8 cellular contexts compared by ENCODE assay signal in genomic region chr19:55069137-55069858, GRCh38. TPM values are rescaled to one million over a fixed set of nuclear protein-coding genes. Genes with fewer than 3 reads are reported as not detected.
DNase-seq lines count a peak whose midpoint lies in the region; ATAC-seq and TF ChIP-seq lines count a peak whose summit lies in the region.

No MANE protein-coding gene starts in this region.

- peak; percentile 40 for ATAC-seq in activated CD8-positive, alpha-beta memory T cell treated with anti-CD3 and anti-CD28 coated beads, Interleukin-2, amount 10 ng/mL, durations not matched to agents 7 days and 5 days
- ATAC-seq in HG03039 (IDR thresholded peaks at IDR 0.05; ENCODE audit: unreplicated experiment) (no peak), HG02588 (IDR thresholded peaks at IDR 0.05; ENCODE audit: unreplicated experiment) (no peak)

- H3K9me2 ChIP-seq in PC-9 (ENCODE audit: insufficient read depth), result no peaks in the 10 kb centered on the region

- no peaks in the 10 kb centered on the region for H3K36me3 Mint-ChIP-seq in activated CD8-positive, alpha-beta memory T cell treated with anti-CD3 and anti-CD28 coated beads, Interleukin-2, amount 10 ng/mL, durations not matched to agents 7 days and 5 days
- H3K36me3 Mint-ChIP-seq in progenitor cell of endocrine pancreas (ENCODE audit: insufficient read depth), result no peaks in the 10 kb centered on the region

- H3K4me1 ChIP-seq in PC-9 (replicated peaks; ENCODE audit: insufficient read depth), result peaks cover 31% of the 10 kb centered on the region

- H3K4me3 Mint-ChIP-seq in activated CD8-positive, alpha-beta memory T cell treated with anti-CD3 and anti-CD28 coated beads, Interleukin-2, amount 10 ng/mL, durations not matched to agents 7 days and 5 days, result no peak overlapping the region
- peak overlapping the region; percentile 70 for H3K4me3 Mint-ChIP-seq in progenitor cell of endocrine pancreas (ENCODE audit: low read depth)

- H3K27me3 Mint-ChIP-seq in activated CD8-positive, alpha-beta memory T cell treated with anti-CD3 and anti-CD28 coated beads, Interleukin-2, amount 10 ng/mL, durations not matched to agents 7 days and 5 days, result peaks cover 60% of the 10 kb centered on the region
- peaks cover 69% of the 10 kb centered on the region for H3K27me3 Mint-ChIP-seq in progenitor cell of endocrine pancreas

- no peak; the same call in 1 of the 2 replicates for TF ChIP-seq CTCF in PC-9 (conservative IDR thresholded peaks at IDR 0.05)
- no peak for TF ChIP-seq CTCF in fibroblast of the aortic adventitia (IDR thresholded peaks at IDR 0.05; ENCODE audit: insufficient read depth, low read length)
- no peak for TF ChIP-seq CTCF in progenitor cell of endocrine pancreas (IDR thresholded peaks at IDR 0.05; ENCODE audit: unreplicated experiment)

- peaks cover 7% of the 10 kb centered on the region for H3K4me1 Mint-ChIP-seq in activated CD8-positive, alpha-beta memory T cell treated with anti-CD3 and anti-CD28 coated beads, Interleukin-2, amount 10 ng/mL, durations not matched to agents 7 days and 5 days
- peaks cover 8% of the 10 kb centered on the region for H3K4me1 Mint-ChIP-seq in progenitor cell of endocrine pancreas (ENCODE audit: low read depth)

- H3K4me3 ChIP-seq in PC-9 (peak overlapping the region; percentile 63), fibroblast of the aortic adventitia (ENCODE audit: low read depth, low read length) (peak overlapping the region; percentile 28)

- H3K36me3 ChIP-seq in PC-9 (ENCODE audit: low read depth), result no peaks in the 10 kb centered on the region

- peak overlapping the region; percentile 94 for H3K4me2 ChIP-seq in PC-9

- BruUV-seq in PC-9 (replicated peaks; lab: Mats Ljungman, UMichigan), result TSS peak; percentile 77

- H3F3A ChIP-seq in PC-9 (ENCODE audit: insufficient read depth, low read depth), result peaks cover 36% of the 10 kb centered on the region

- intact Hi-C loops in PC-9 (cut with micrococcal nuclease; ENCODE audit: unreplicated experiment), result loop anchor here (2.0 to 10.0 kb wide), 4 partner anchors 48 to 604 kb away; partner anchors contain the start of genes LENG9, PPP1R12C and ZNF628

- no peaks in the 10 kb centered on the region for H4K20me1 ChIP-seq in PC-9 (ENCODE audit: insufficient read depth)

- no peak for DNase-seq in activated CD8-positive, alpha-beta memory T cell treated with anti-CD3 and anti-CD28 coated beads, Interleukin-2, amount 10 ng/mL, durations not matched to agents 7 days and 5 days
- DNase-seq in activated CD8-positive, alpha-beta memory T cell treated with anti-CD3 and anti-CD28 coated beads, Interleukin-2, amount 50 U/mL, for 48 hours, result no peak
- DNase-seq in PC-9 (peak; percentile 90 to 98), fibroblast of the aortic adventitia (ENCODE audit: low read depth) (peak; percentile 28), progenitor cell of endocrine pancreas (ENCODE audit: low spot score, unreplicated experiment) (no peak), cerebellum (ENCODE audit: low spot score) (no peak)

- no peaks in the 10 kb centered on the region for H3K9me3 ChIP-seq in PC-9 (ENCODE audit: insufficient read depth, low read depth)

- CTCF ChIA-PET in activated CD8-positive, alpha-beta memory T cell treated with anti-CD3 and anti-CD28 coated beads, Interleukin-2, amount 10 ng/mL, durations not matched to agents 7 days and 5 days (lab: Charles Lee), result interaction anchor here (1.4 kb wide), 1 partner anchor 188 kb away, joined by 3 read pairs; no protein-coding TSS in a partner anchor
- CTCF ChIA-PET in PC-9 (lab: Charles Lee), result interaction anchor here (0.5 to 0.6 kb wide), 3 partner anchors 21 to 584 kb away, joined by 4 to 11 read pairs (median 10); no protein-coding TSS in a partner anchor

- no peak overlapping the region for H3K27ac Mint-ChIP-seq in activated CD8-positive, alpha-beta memory T cell treated with anti-CD3 and anti-CD28 coated beads, Interleukin-2, amount 10 ng/mL, durations not matched to agents 7 days and 5 days
- H3K27ac Mint-ChIP-seq in progenitor cell of endocrine pancreas, result no peak overlapping the region

- H3K9me3 Mint-ChIP-seq in activated CD8-positive, alpha-beta memory T cell treated with anti-CD3 and anti-CD28 coated beads, Interleukin-2, amount 10 ng/mL, durations not matched to agents 7 days and 5 days (ENCODE audit: low read depth), result no peaks in the 10 kb centered on the region
- H3K9me3 Mint-ChIP-seq in progenitor cell of endocrine pancreas (ENCODE audit: low read depth), result no peaks in the 10 kb centered on the region

- POLR2A ChIA-PET in PC-9 (lab: Charles Lee; ENCODE audit: unreplicated experiment), result interaction anchor here (0.6 to 1.0 kb wide), 4 partner anchors 17 to 479 kb away, joined by 3 to 8 read pairs (median 4); partner anchors contain the start of gene UBE2S

- H3K27ac ChIP-seq in PC-9, result peak overlapping the region; percentile 98

- H2AFZ ChIP-seq in PC-9, result no peak overlapping the region

- no peaks in the 10 kb centered on the region for H3K27me3 ChIP-seq in PC-9 (ENCODE audit: insufficient read depth, low read depth)

- H3K79me2 ChIP-seq in PC-9 (ENCODE audit: low read depth), result no peaks in the 10 kb centered on the region

RNA-seq across cellular contexts. Expression of gene RDH13, which starts 6.3 kb away (rescaled TPM):
- 10 to 100 TPM; 18.9 to 23.9 TPM for total RNA-seq in activated CD8-positive, alpha-beta memory T cell treated with anti-CD3 and anti-CD28 coated beads, Interleukin-2, amount 10 ng/mL, durations not matched to agents 7 days and 5 days
- total RNA-seq in PC-9 (2021) (39.8 and 42.1 TPM in 2 replicates), fibroblast of the aortic adventitia (ENCODE audit: low replicate concordance) (4.9 and 9.1 TPM in 2 replicates), progenitor cell of endocrine pancreas (11.8 and 12.0 TPM in 2 replicates), cerebellum (21.4 TPM)

RNA-seq across cellular contexts. Expression of gene EPS8L1, which starts 6.4 kb away (rescaled TPM):
- 1 to 10 TPM; 4.5 to 9.8 TPM for total RNA-seq in activated CD8-positive, alpha-beta memory T cell treated with anti-CD3 and anti-CD28 coated beads, Interleukin-2, amount 10 ng/mL, durations not matched to agents 7 days and 5 days
- 111 and 162 TPM in 2 replicates for total RNA-seq in PC-9 (2021)
- 0.63 and 1.5 TPM in 2 replicates for total RNA-seq in fibroblast of the aortic adventitia (ENCODE audit: low replicate concordance)
- total RNA-seq in progenitor cell of endocrine pancreas, result 14.4 and 21.5 TPM in 2 replicates
- 2.1 TPM for total RNA-seq in cerebellum

RNA-seq across cellular contexts. Expression of gene GP6, which starts 31.2 kb away (rescaled TPM):
- under 1 TPM in 1 of 2 experiments, not detected in 1; 0.55 TPM for total RNA-seq in activated CD8-positive, alpha-beta memory T cell treated with anti-CD3 and anti-CD28 coated beads, Interleukin-2, amount 10 ng/mL, durations not matched to agents 7 days and 5 days
- total RNA-seq in PC-9 (2021), result 0.76 and 1.3 TPM in 2 replicates
- not detected in 2 replicates for total RNA-seq in fibroblast of the aortic adventitia (ENCODE audit: low replicate concordance)
- total RNA-seq in progenitor cell of endocrine pancreas, result 0.18 and 0.34 TPM in 2 replicates
- 0.27 TPM for total RNA-seq in cerebellum

RNA-seq across cellular contexts. Expression of gene PPP1R12C, which starts 48.1 kb away (rescaled TPM):
- total RNA-seq in activated CD8-positive, alpha-beta memory T cell treated with anti-CD3 and anti-CD28 coated beads, Interleukin-2, amount 10 ng/mL, durations not matched to agents 7 days and 5 days, result 100 to 1,000 TPM; 134 to 144 TPM
- total RNA-seq in PC-9 (2021) (110 and 114 TPM in 2 replicates), fibroblast of the aortic adventitia (ENCODE audit: low replicate concordance) (46.3 and 75.2 TPM in 2 replicates), progenitor cell of endocrine pancreas (110 and 118 TPM in 2 replicates), cerebellum (14.0 TPM)

Comparison
In these comparisons a context has a peak if more than half of its experiments do, and no peak if none do; other contexts are left out.
1. DNase-seq: peak in PC-9 (2 of 2) and fibroblast of the aortic adventitia (single experiment); none in activated CD8-positive, alpha-beta memory T cell treated with anti-CD3 and anti-CD28 coated beads, Interleukin-2, amount 10 ng/mL, durations not matched to agents 7 days and 5 days (single experiment), activated CD8-positive, alpha-beta memory T cell treated with anti-CD3 and anti-CD28 coated beads, Interleukin-2, amount 50 U/mL, for 48 hours (single experiment), progenitor cell of endocrine pancreas (single experiment) and cerebellum (single experiment).